ENCODE assay signal across 11 cellular contexts in the genomic region with DNA sequence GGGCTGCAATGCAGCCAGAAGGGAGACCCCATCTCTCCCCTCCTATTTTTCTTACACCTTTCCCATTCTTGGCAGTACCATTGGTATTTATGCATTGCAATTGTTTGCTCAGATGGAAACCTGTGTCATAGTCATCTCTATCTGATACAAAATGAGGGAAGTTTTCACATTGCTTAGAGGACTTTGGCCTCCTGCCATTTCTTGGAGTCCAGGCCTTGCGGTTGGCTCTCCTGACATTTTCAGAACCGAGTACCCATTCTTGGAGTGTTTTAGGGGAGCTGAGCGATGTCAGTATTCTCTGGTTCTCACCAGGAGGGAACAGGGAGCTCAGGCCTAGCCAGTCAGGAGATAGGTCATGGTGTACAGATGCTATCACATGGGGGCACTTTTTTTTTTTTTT. TPM values are rescaled to one million over a fixed set of nuclear protein-coding genes. Genes with fewer than 3 reads are reported as not detected.
DNase-seq lines count a peak whose midpoint lies in the region; ATAC-seq and TF ChIP-seq lines count a peak whose summit lies in the region.
"Had no signal": no experiment of that assay in that cellular context is flagged by ENCODE, and none has a peak within 500 bp of the region (broad histone marks: within the 10 kb centered on the region; RNA-seq: fewer than 3 reads in every experiment).

No MANE protein-coding gene starts in this region.

- H3K36me3 Mint-ChIP-seq in MCF 10A (ENCODE audit: insufficient read depth, unreplicated experiment) (peaks cover 41% of the 10 kb centered on the region), type B pancreatic cell (peaks cover 11% of the 10 kb centered on the region)
- H3K36me3 Mint-ChIP-seq in activated T-helper 1 cell treated with anti-CD3 and anti-CD28 coated beads, Interleukin-12 subunit alpha, Interleukin-12 subunit beta, Interleukin-2, Interleukin-4 antibody, amounts not matched to agents 30 ng/mL and 10 ng/mL and 1 ng/mL, durations not matched to agents 14 hours and 24 hours and 36 hours (ENCODE audit: low read depth): peaks cover 21% of the 10 kb centered on the region

- H3K9me3 ChIP-seq in breast epithelium (no peaks in the 10 kb centered on the region), iPS-15b (ENCODE audit: control insufficient read depth, insufficient read depth, low read length) (no peaks in the 10 kb centered on the region)
- H3K9me3 ChIP-seq: thoracic aorta had no signal

- no peak for TF ChIP-seq CTCF in MCF 10A (IDR thresholded peaks at IDR 0.05; ENCODE audit: unreplicated experiment)
- TF ChIP-seq CTCF in breast epithelium (IDR thresholded peaks at IDR 0.05): no peak
- TF ChIP-seq CTCF in type B pancreatic cell (conservative IDR thresholded peaks at IDR 0.05): no peak

- BruUV-seq in MCF 10A (replicated peaks; lab: Mats Ljungman, UMichigan): no TSS peak

- H3K4me3 Mint-ChIP-seq in MCF 10A (ENCODE audit: unreplicated experiment) (peak overlapping the region; percentile 75), type B pancreatic cell (peak overlapping the region; percentile 89)
- peak overlapping the region; percentile 88 for H3K4me3 Mint-ChIP-seq in activated T-helper 1 cell treated with anti-CD3 and anti-CD28 coated beads, Interleukin-12 subunit alpha, Interleukin-12 subunit beta, Interleukin-2, Interleukin-4 antibody, amounts not matched to agents 30 ng/mL and 10 ng/mL and 1 ng/mL, durations not matched to agents 14 hours and 24 hours and 36 hours

- POLR2A ChIA-PET in MCF 10A (lab: Yijun Ruan, JAX): interaction anchor here (0.6 to 1.6 kb wide), 5 partner anchors 24 to 458 kb away, joined by 3 to 4 read pairs (median 4); a partner anchor contains a TSS

- H3K27ac ChIP-seq in breast epithelium: peak overlapping the region in 1 of 2 donors; percentile 89
- H3K27ac ChIP-seq: thoracic aorta had no signal

- no peak for ATAC-seq in HG02588 (IDR thresholded peaks at IDR 0.05; ENCODE audit: unreplicated experiment)
- ATAC-seq: foreskin keratinocyte had no signal

- TF ChIP-seq POLR2A in breast epithelium (IDR thresholded peaks at IDR 0.05): no peak

- H3K27ac Mint-ChIP-seq in MCF 10A (ENCODE audit: low read depth, unreplicated experiment) (no peak overlapping the region), type B pancreatic cell (peak overlapping the region; percentile 44)
- H3K27ac Mint-ChIP-seq in activated T-helper 1 cell treated with anti-CD3 and anti-CD28 coated beads, Interleukin-12 subunit alpha, Interleukin-12 subunit beta, Interleukin-2, Interleukin-4 antibody, amounts not matched to agents 30 ng/mL and 10 ng/mL and 1 ng/mL, durations not matched to agents 14 hours and 24 hours and 36 hours: peak overlapping the region; percentile 61

- peaks cover 0 to 3% of the 10 kb centered on the region in 2 donors for H3K4me1 ChIP-seq in breast epithelium
- peaks cover 3% of the 10 kb centered on the region for H3K4me1 ChIP-seq in iPS-15b (ENCODE audit: control insufficient read depth, insufficient read depth, low read length)

- H3K27me3 ChIP-seq in breast epithelium (no peaks in the 10 kb centered on the region), iPS-15b (ENCODE audit: control insufficient read depth, insufficient read depth, low read length) (no peaks in the 10 kb centered on the region)
- H3K27me3 ChIP-seq: foreskin keratinocyte had no signal

- peak overlapping the region in 1 of 3 donors; percentile 85 for H3K4me3 ChIP-seq in breast epithelium
- H3K4me3 ChIP-seq in iPS-15b (ENCODE audit: low read depth, low read length): peak overlapping the region; percentile 82

- H3K4me1 Mint-ChIP-seq in MCF 10A (ENCODE audit: insufficient read depth, unreplicated experiment) (peaks cover 5% of the 10 kb centered on the region), type B pancreatic cell (ENCODE audit: unreplicated experiment) (peaks cover 17% of the 10 kb centered on the region)
- H3K4me1 Mint-ChIP-seq in activated T-helper 1 cell treated with anti-CD3 and anti-CD28 coated beads, Interleukin-12 subunit alpha, Interleukin-12 subunit beta, Interleukin-2, Interleukin-4 antibody, amounts not matched to agents 30 ng/mL and 10 ng/mL and 1 ng/mL, durations not matched to agents 14 hours and 24 hours and 36 hours (ENCODE audit: low read depth): peaks cover 24% of the 10 kb centered on the region

- CTCF ChIA-PET in MCF 10A (lab: Yijun Ruan, JAX): interaction anchor here (0.6 to 0.7 kb wide), 2 partner anchors 11 to 333 kb away, joined by 3 read pairs; no protein-coding TSS in a partner anchor

- H3K36me3 ChIP-seq in breast epithelium (no peaks in the 10 kb centered on the region), iPS-15b (ENCODE audit: control insufficient read depth, insufficient read depth, low read length) (peaks cover 40% of the 10 kb centered on the region)

- intact Hi-C loops in MCF 10A (cut with micrococcal nuclease) (loop anchor here (1.0 kb wide), 1 partner anchor 51 kb away; no protein-coding TSS in a partner anchor), breast epithelium (cut with DNase I; ENCODE audit: low total_unique reads) (no loop called here)
- intact Hi-C loops in activated T-helper 1 cell treated with anti-CD3 and anti-CD28 coated beads, Interleukin-12 subunit alpha, Interleukin-12 subunit beta, Interleukin-2, Interleukin-4 antibody, amounts not matched to agents 30 ng/mL and 10 ng/mL and 1 ng/mL, durations not matched to agents 14 hours and 24 hours and 36 hours (cut with micrococcal nuclease): no loop called here

- peak; percentile 18 for DNase-seq in MCF 10A (ENCODE audit: unreplicated experiment)
- DNase-seq in breast epithelium (ENCODE audit: low spot score in 2 of 2): no peak
- no peak for DNase-seq in activated T-helper 1 cell treated with anti-CD3 and anti-CD28 coated beads, Interleukin-12 subunit alpha, Interleukin-12 subunit beta, Interleukin-2, Interleukin-4 antibody, amounts not matched to agents 30 ng/mL and 10 ng/mL and 1 ng/mL, durations not matched to agents 14 hours and 24 hours and 36 hours (ENCODE audit: low spot score)
- no peak for DNase-seq in type B pancreatic cell (ENCODE audit: extremely low spot score, unreplicated experiment)
- DNase-seq in DMS53 (lab: John Stamatoyannopoulos, UW): no peak
- DNase-seq in T-helper 9 cell: no peak
- DNase-seq: DMS 273 treated with DMSO at 0.1 percent for 48 hours, foreskin keratinocyte had no signal

- no peaks in the 10 kb centered on the region for H3K27me3 Mint-ChIP-seq in MCF 10A (ENCODE audit: insufficient read depth, unreplicated experiment)
- peaks cover 16% of the 10 kb centered on the region for H3K27me3 Mint-ChIP-seq in activated T-helper 1 cell treated with anti-CD3 and anti-CD28 coated beads, Interleukin-12 subunit alpha, Interleukin-12 subunit beta, Interleukin-2, Interleukin-4 antibody, amounts not matched to agents 30 ng/mL and 10 ng/mL and 1 ng/mL, durations not matched to agents 14 hours and 24 hours and 36 hours (ENCODE audit: insufficient read depth)
- peaks cover 12% of the 10 kb centered on the region for H3K27me3 Mint-ChIP-seq in type B pancreatic cell

- H3K9ac ChIP-seq in iPS-15b (ENCODE audit: low read depth, low read length): no peak overlapping the region

- H3K9me3 Mint-ChIP-seq in MCF 10A (ENCODE audit: unreplicated experiment) (no peaks in the 10 kb centered on the region), type B pancreatic cell (peaks cover 11% of the 10 kb centered on the region)
- no peaks in the 10 kb centered on the region for H3K9me3 Mint-ChIP-seq in activated T-helper 1 cell treated with anti-CD3 and anti-CD28 coated beads, Interleukin-12 subunit alpha, Interleukin-12 subunit beta, Interleukin-2, Interleukin-4 antibody, amounts not matched to agents 30 ng/mL and 10 ng/mL and 1 ng/mL, durations not matched to agents 14 hours and 24 hours and 36 hours

RNA-seq across cellular contexts. Expression of a gene that starts 1.5 kb away (rescaled TPM):
- total RNA-seq in MCF 10A (2022): 56.0 and 66.6 TPM in 2 replicates
- 10 to 100 TPM; 43.2 to 88.5 (median 48.1) TPM for total RNA-seq in breast epithelium
- 44.6 and 45.1 TPM in 2 replicates for total RNA-seq in activated T-helper 1 cell treated with anti-CD3 and anti-CD28 coated beads, Interleukin-12 subunit alpha, Interleukin-12 subunit beta, Interleukin-2, Interleukin-4 antibody, amounts not matched to agents 30 ng/mL and 10 ng/mL and 1 ng/mL, durations not matched to agents 14 hours and 24 hours and 36 hours
- 58.9 and 71.2 TPM in 2 replicates for total RNA-seq in type B pancreatic cell (ENCODE audit: low replicate concordance)

RNA-seq across cellular contexts. Expression of a gene that starts 58.1 kb away (rescaled TPM):
- total RNA-seq in MCF 10A (2022): not detected in 2 replicates
- total RNA-seq in breast epithelium: 10 to 100 TPM in 1 of 3 donors, 1 to 10 TPM in 1, under 1 TPM in 1; 0.32 to 27.5 (median 4.2) TPM
- not detected in 2 replicates for total RNA-seq in activated T-helper 1 cell treated with anti-CD3 and anti-CD28 coated beads, Interleukin-12 subunit alpha, Interleukin-12 subunit beta, Interleukin-2, Interleukin-4 antibody, amounts not matched to agents 30 ng/mL and 10 ng/mL and 1 ng/mL, durations not matched to agents 14 hours and 24 hours and 36 hours
- total RNA-seq in type B pancreatic cell (ENCODE audit: low replicate concordance): not detected in 2 replicates
- total RNA-seq: foreskin keratinocyte had no signal
